ENCODE assay signal across 8 cellular contexts in genomic region chr19:18192673-18193387, GRCh38. TPM values are rescaled to one million over a fixed set of nuclear protein-coding genes. Genes with fewer than 3 reads are reported as not detected.
DNase-seq lines count a peak whose midpoint lies in the region; ATAC-seq and TF ChIP-seq lines count a peak whose summit lies in the region.

MPV17L2 (plus strand) TSS chr19:18193218; CDS start chr19:18193282, 64 bp downstream.

- H3K27ac Mint-ChIP-seq in central memory CD8-positive, alpha-beta T cell (ENCODE audit: low read depth) = peak within 1 kb of the TSS; percentile 91

- H3K4me3 ChIP-seq in spleen = peak within 1 kb of the TSS; percentile 60 to 94 (median 80)

- TF ChIP-seq POLR2A in GM18951 (IDR thresholded peaks at IDR 0.05; ENCODE audit: extremely low read depth, insufficient read depth, insufficient read length) (peak; percentile 87), spleen (IDR thresholded peaks at IDR 0.05) (peak in 2 of 3 donors; percentile 65 to 93)

- no peaks in the 10 kb centered on the region for H3K9me3 ChIP-seq in spleen

- TF ChIP-seq CTCF in spleen (IDR thresholded peaks at IDR 0.05 in 8 of 11, conservative IDR thresholded peaks at IDR 0.05 in 3 of 11) = peak in 3 of 11 experiments; percentile 4 to 51 (median 25)

- H3K27ac ChIP-seq in spleen = peak within 1 kb of the TSS; percentile 86 to 98 (median 96)

- in situ Hi-C loops in GM18951 (cut with MboI; ENCODE audit: low sequenced_read_pairs, unreplicated experiment) = no loop called here

- peaks cover 17% of the 10 kb centered on the region for H3K36me3 Mint-ChIP-seq in central memory CD8-positive, alpha-beta T cell (ENCODE audit: insufficient read depth)

- no peaks in the 10 kb centered on the region for H3K27me3 Mint-ChIP-seq in central memory CD8-positive, alpha-beta T cell

- peaks cover 0 to 30% (median 19%) of the 10 kb centered on the region in 6 donors for H3K36me3 ChIP-seq in spleen

- peak within 1 kb of the TSS; percentile 80 for H3K4me3 Mint-ChIP-seq in central memory CD8-positive, alpha-beta T cell

- peak; percentile 98 for DNase-seq in AG08395 (ENCODE audit: low spot score)
- peak; percentile 98 for DNase-seq in NCI-H345 treated with DMSO at 0.1 percent for 48 hours (lab: John Stamatoyannopoulos, UW; ENCODE audit: unreplicated experiment)
- DNase-seq in activated CD4-positive, CD25-positive, alpha-beta regulatory T cell treated with anti-CD3 and anti-CD28 coated beads, Interleukin-2, amount 50 U/mL, for 16 hours (ENCODE audit: low read depth, low spot score) = peak; percentile 97
- peak; percentile 90 to 98 for DNase-seq in central memory CD8-positive, alpha-beta T cell (ENCODE audit: low spot score in 2 of 2)
- DNase-seq in inferior parietal cortex (ENCODE audit: extremely low spot score) = peak; percentile 100
- DNase-seq in spleen = peak; percentile 99

- peaks cover 16 to 50% (median 26%) of the 10 kb centered on the region in 6 donors for H3K4me1 ChIP-seq in spleen

- WGBS in spleen, 5 donors = 0% methylated on average over 40 to 74 of the region's 74 CpGs

- H3K9me3 Mint-ChIP-seq in central memory CD8-positive, alpha-beta T cell = no peaks in the 10 kb centered on the region

- H3K27me3 ChIP-seq in spleen (replicated peaks in 1 of 7) = no peaks in the 10 kb centered on the region

- intact Hi-C loops in spleen (cut with DNase I; ENCODE audit: low total_unique reads) = no loop called here

- ATAC-seq in HG03280 (IDR thresholded peaks at IDR 0.05; ENCODE audit: unreplicated experiment) = peak; percentile 88
- peak; percentile 87 for ATAC-seq in central memory CD8-positive, alpha-beta T cell (replicated peaks; ENCODE audit: extremely low read depth, poor library complexity, severe bottlenecking)

- peaks cover 22% of the 10 kb centered on the region for H3K4me1 Mint-ChIP-seq in central memory CD8-positive, alpha-beta T cell

RNA-seq across cellular contexts. Expression of gene MPV17L2, which starts in this region (rescaled TPM):
- 10 to 100 TPM in 3 of 7 donors, 1 to 10 TPM in 4; 7.8 to 14.1 (median 9.9) TPM for total RNA-seq in spleen
- polyA plus RNA-seq in spleen = 10 to 100 TPM; 12.1 to 15.4 (median 12.3) TPM

Comparison
In these comparisons a context has a peak if more than half of its experiments do, and no peak if none do; other contexts are left out.
1. Peak in every context shown above with its lines: DNase-seq, ATAC-seq, H3K4me3 ChIP-seq and H3K27ac ChIP-seq.